Comparison of ENCODE assay signal across 9 cellular contexts in the genomic region with DNA sequence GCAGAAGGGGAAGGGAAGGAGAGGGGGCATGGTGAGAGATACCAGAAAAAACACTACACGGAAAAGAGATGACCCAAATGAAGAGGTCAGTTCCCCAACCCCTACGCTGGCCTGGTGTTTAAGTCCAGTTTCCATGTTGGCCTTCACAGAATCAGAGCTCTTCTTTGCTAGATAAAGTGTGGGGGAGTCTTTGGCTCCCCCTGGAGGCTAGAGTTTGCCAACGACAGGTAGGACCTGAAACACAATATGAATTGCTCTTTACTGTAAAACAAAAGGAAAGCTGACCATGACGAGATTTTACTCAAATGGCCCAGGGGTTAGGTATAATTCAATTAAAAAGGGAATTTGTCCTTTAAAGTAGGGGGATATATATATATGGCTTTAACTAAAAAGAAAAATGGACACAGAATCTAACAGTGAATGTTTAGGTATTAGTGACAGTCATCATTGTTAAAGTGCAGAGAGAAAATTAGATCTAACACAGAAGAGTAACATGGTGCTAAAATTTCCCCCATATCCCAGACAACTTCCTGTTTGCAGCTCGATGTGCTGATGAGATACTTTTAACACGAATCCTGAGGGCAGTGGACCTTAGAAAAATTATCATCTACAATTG.
A peak's percentile ranks its signal among the peaks of the same experiment; 100 is the strongest.
DNase-seq lines count a peak whose midpoint lies in the region; ATAC-seq and TF ChIP-seq lines count a peak whose summit lies in the region.
"Had no signal": no experiment of that assay in that cellular context is flagged by ENCODE, and none has a peak within 500 bp of the region (broad histone marks: within the 10 kb centered on the region; RNA-seq: fewer than 3 reads in every experiment).

No MANE protein-coding gene starts in this region.

- TF ChIP-seq EP300 in suprapubic skin (IDR thresholded peaks at IDR 0.05): no peak

- peaks cover 15% of the 10 kb centered on the region for H3K4me1 Mint-ChIP-seq in activated B cell treated with CpG ODN at 0.5 μM for 24 hours

- no peak overlapping the region for H3K27ac ChIP-seq in colonic mucosa
- no peak overlapping the region for H3K27ac ChIP-seq in suprapubic skin

- H3K27me3 ChIP-seq in colonic mucosa: no peaks in the 10 kb centered on the region
- H3K27me3 ChIP-seq in suprapubic skin: no peaks in the 10 kb centered on the region

- H3K9me3 Mint-ChIP-seq in activated B cell treated with CpG ODN at 0.5 μM for 24 hours: no peaks in the 10 kb centered on the region
- H3K9me3 Mint-ChIP-seq: mesothelial cell of epicardium had no signal

- ATAC-seq in activated B cell treated with CpG ODN at 0.5 μM for 24 hours (ENCODE audit: low read depth): peak; percentile 57

- H3K36me3 Mint-ChIP-seq in activated B cell treated with CpG ODN at 0.5 μM for 24 hours (ENCODE audit: low read depth): no peaks in the 10 kb centered on the region
- H3K36me3 Mint-ChIP-seq: mesothelial cell of epicardium had no signal

- no peak for TF ChIP-seq CTCF in activated B cell treated with CpG ODN at 0.5 μM for 24 hours (IDR thresholded peaks at IDR 0.05)
- TF ChIP-seq CTCF in colonic mucosa (IDR thresholded peaks at IDR 0.05): peak; percentile 69
- TF ChIP-seq CTCF in suprapubic skin (IDR thresholded peaks at IDR 0.05): peak; percentile 9 to 57

- peaks cover 2% of the 10 kb centered on the region for H3K27me3 Mint-ChIP-seq in activated B cell treated with CpG ODN at 0.5 μM for 24 hours

- H3K27ac Mint-ChIP-seq in activated B cell treated with CpG ODN at 0.5 μM for 24 hours: no peak overlapping the region
- H3K27ac Mint-ChIP-seq: mesothelial cell of epicardium had no signal

- WGBS in suprapubic skin: 39% methylated on average over 6 of the region's 6 CpGs

- CTCF ChIA-PET in activated B cell treated with CpG ODN at 0.5 μM for 24 hours (lab: Charles Lee): interaction anchor here (0.7 to 3.7 kb wide), 18 partner anchors 8 to 938 kb away, joined by 3 to 53 read pairs (median 4); a partner anchor contains a TSS

- POLR2A ChIA-PET in activated B cell treated with CpG ODN at 0.5 μM for 24 hours (lab: Charles Lee): no interaction called here

- DNase-seq in DMS 273 (lab: John Stamatoyannopoulos, UW; ENCODE audit: unreplicated experiment): peak; percentile 77
- DNase-seq in DMS 273 treated with DMSO at 0.1 percent for 48 hours (lab: John Stamatoyannopoulos, UW): no peak
- DNase-seq in HCEC 1CT: peak; percentile 39
- DNase-seq in NCI-H1930 (lab: John Stamatoyannopoulos, UW): peak; percentile 0 to 16
- DNase-seq in activated B cell treated with CpG ODN at 0.5 μM for 24 hours: peak; percentile 16
- DNase-seq in colonic mucosa: peak; percentile 71
- peak; percentile 19 for DNase-seq in midbrain (lab: John Stamatoyannopoulos, UW)
- DNase-seq in suprapubic skin (ENCODE audit: low spot score in 2 of 2): no peak

- no peak overlapping the region for H3K4me3 ChIP-seq in colonic mucosa
- H3K4me3 ChIP-seq in suprapubic skin: no peak overlapping the region

- no peaks in the 10 kb centered on the region for H3K4me1 ChIP-seq in colonic mucosa
- H3K4me1 ChIP-seq in suprapubic skin: no peaks in the 10 kb centered on the region

- H3K36me3 ChIP-seq in colonic mucosa (no peaks in the 10 kb centered on the region), suprapubic skin (no peaks in the 10 kb centered on the region)

- no peak overlapping the region for H3K9ac ChIP-seq in colonic mucosa (ENCODE audit: low read depth in 2 of 2, low read length in 2 of 2)

- peak overlapping the region; percentile 2 for H3K4me3 Mint-ChIP-seq in activated B cell treated with CpG ODN at 0.5 μM for 24 hours
- H3K4me3 Mint-ChIP-seq: mesothelial cell of epicardium had no signal

- no peak for TF ChIP-seq POLR2A in suprapubic skin (IDR thresholded peaks at IDR 0.05)

- H3K9me3 ChIP-seq in colonic mucosa (no peaks in the 10 kb centered on the region), suprapubic skin (no peaks in the 10 kb centered on the region)

- intact Hi-C loops in activated B cell treated with CpG ODN at 0.5 μM for 24 hours (cut with micrococcal nuclease) (loop anchor here (1.0 to 10.0 kb wide), 7 partner anchors 81 to 1408 kb away; a partner anchor contains a TSS), colonic mucosa (cut with DNase I) (loop anchor here (2.0 kb wide), 1 partner anchor 100 kb away; no protein-coding TSS in a partner anchor)

Comparison
In these comparisons a context has a peak if more than half of its experiments do, and no peak if none do; other contexts are left out.
1. DNase-seq: peak in DMS 273 (single experiment), HCEC 1CT (single experiment), NCI-H1930 (2 of 2), activated B cell treated with CpG ODN at 0.5 μM for 24 hours (single experiment), colonic mucosa (single experiment) and midbrain (single experiment); none in DMS 273 treated with DMSO at 0.1 percent for 48 hours (single experiment) and suprapubic skin (0 of 2).